In genomic region chr1:27388337-27389005, GRCh38 we compare ENCODE assay signal across 9 cellular contexts. TPM values are rescaled to one million over a fixed set of nuclear protein-coding genes. Genes with fewer than 3 reads are reported as not detected.
DNase-seq lines count a peak whose midpoint lies in the region; ATAC-seq, FAIRE-seq and TF ChIP-seq lines count a peak whose summit lies in the region.
"Had no signal": no experiment of that assay in that cellular context is flagged by ENCODE, and none has a peak within 500 bp of the region (broad histone marks: within the 10 kb centered on the region; RNA-seq: fewer than 3 reads in every experiment).

No MANE protein-coding gene starts in this region.

- no peaks in the 10 kb centered on the region for H3K79me2 ChIP-seq in DND-41 (ENCODE audit: insufficient read depth, low read length)

- intact Hi-C loops in kidney (cut with DNase I), result no loop called here

- H3K27ac ChIP-seq in DND-41 (ENCODE audit: low read length) (no peak overlapping the region), kidney (ENCODE audit: low read depth in 2 of 2, low read length in 2 of 2) (peak overlapping the region; percentile 9 to 52)

- no peaks in the 10 kb centered on the region for H3K27me3 ChIP-seq in DND-41 (ENCODE audit: insufficient read depth, low read length, poor library complexity)

- TF ChIP-seq CTCF in DND-41 (IDR thresholded peaks at IDR 0.05; ENCODE audit: borderline replicate concordance, extremely low read depth, low read length, poor library complexity, severe bottlenecking) (peak; percentile 95), LNCAP (IDR thresholded peaks at IDR 0.05) (peak; percentile 89), astrocyte of the cerebellum (IDR thresholded peaks at IDR 0.05; ENCODE audit: low read depth, low read length, missing control alignments) (peak; percentile 96), kidney (IDR thresholded peaks at IDR 0.05; ENCODE audit: borderline replicate concordance, extremely low read depth, insufficient read depth) (peak; percentile 92)

- H3K36me3 ChIP-seq in DND-41 (ENCODE audit: insufficient read depth, low read length), result no peaks in the 10 kb centered on the region
- H3K36me3 ChIP-seq in kidney (ENCODE audit: control insufficient read depth in 1 of 2, insufficient read depth in 2 of 2, low read length in 2 of 2), result no peaks in the 10 kb centered on the region

- DNase-seq in DND-41, result peak; percentile 71
- peak; percentile 48 to 71 (median 60) for DNase-seq in T-helper 2 cell
- DNase-seq in astrocyte of the cerebellum (ENCODE audit: low read depth), result no peak
- no peak for DNase-seq in kidney
- DNase-seq in stimulated activated CD4-positive, alpha-beta T cell treated with anti-CD3 and anti-CD28 coated beads, Interleukin-4, amount 100 ng/mL, for 48 hours (ENCODE audit: low read depth in 2 of 2), result peak; percentile 64 to 70

- FAIRE-seq in kidney (lab: Jason Lieb, UNC), result no peak

- no peaks in the 10 kb centered on the region for H4K20me1 ChIP-seq in DND-41 (ENCODE audit: insufficient read depth, low read length)

- H3K4me1 ChIP-seq in DND-41 (ENCODE audit: insufficient read depth, low read length) (no peaks in the 10 kb centered on the region), kidney (ENCODE audit: control insufficient read depth in 1 of 2, insufficient read depth in 1 of 2, low read depth in 1 of 2, low read length in 2 of 2) (peaks cover 10 to 16% of the 10 kb centered on the region in 2 donors)

- no peak overlapping the region for H3K4me2 ChIP-seq in DND-41 (ENCODE audit: insufficient read depth, low read length)

- H3K9me3 ChIP-seq in DND-41 (ENCODE audit: insufficient read depth, low read length, severe bottlenecking) (no peaks in the 10 kb centered on the region), kidney (ENCODE audit: control insufficient read depth in 1 of 2, low read length in 2 of 2) (no peaks in the 10 kb centered on the region)

- ATAC-seq in DND-41 (ENCODE audit: insufficient read depth, low read depth) (peak; percentile 74), HG03521 (IDR thresholded peaks at IDR 0.05; ENCODE audit: unreplicated experiment) (no peak), HG03135 (IDR thresholded peaks at IDR 0.05; ENCODE audit: unreplicated experiment) (no peak)

- H3K4me3 ChIP-seq in DND-41 (ENCODE audit: low read depth in 1 of 2, low read length in 2 of 2), result no peak overlapping the region
- H3K4me3 ChIP-seq in astrocyte of the cerebellum (ENCODE audit: low read depth, low read length), result no peak overlapping the region
- H3K4me3 ChIP-seq in kidney (ENCODE audit: low read length in 2 of 2), result no peak overlapping the region

- no peak overlapping the region for H2AFZ ChIP-seq in DND-41 (ENCODE audit: low read depth, low read length)

- H3K9ac ChIP-seq in DND-41 (ENCODE audit: low read depth, low read length) (no peak overlapping the region), kidney (ENCODE audit: low read length in 2 of 2) (no peak overlapping the region)

- in situ Hi-C loops in astrocyte of the cerebellum (cut with HindIII; ENCODE audit: low sequenced_read_pairs), result no loop called here

RNA-seq across cellular contexts. Expression of gene GPR3, which starts 4.0 kb away (rescaled TPM):
- 0.38 TPM for total RNA-seq in kidney
- polyA plus RNA-seq in kidney (ENCODE audit: insufficient read depth, low read depth, low replicate concordance), result 0.77 TPM

RNA-seq across cellular contexts. Expression of gene CD164L2, which starts 5.3 kb away (rescaled TPM):
- total RNA-seq in kidney, result 0.63 TPM
- 1.1 TPM for polyA plus RNA-seq in kidney (ENCODE audit: insufficient read depth, low read depth, low replicate concordance)
- total RNA-seq: T-helper 2 cell treated with Interferon-gamma antibody and Interleukin-4, amounts not matched to agents 100 ng/mL and 5 ng/mL, for 36 hours had no signal

RNA-seq across cellular contexts. Expression of gene FCN3, which starts 13.8 kb away (rescaled TPM):
- total RNA-seq in kidney, result 7.9 TPM
- polyA plus RNA-seq in kidney (ENCODE audit: insufficient read depth, low read depth, low replicate concordance), result 240 TPM
- total RNA-seq: T-helper 2 cell treated with Interferon-gamma antibody and Interleukin-4, amounts not matched to agents 100 ng/mL and 5 ng/mL, for 36 hours had no signal

RNA-seq across cellular contexts. Expression of gene MAP3K6, which starts 21.7 kb away (rescaled TPM):
- 86.7 TPM for total RNA-seq in kidney
- polyA plus RNA-seq in kidney (ENCODE audit: insufficient read depth, low read depth, low replicate concordance), result 59.7 TPM

RNA-seq across cellular contexts. Expression of gene SYTL1, which starts 46.6 kb away (rescaled TPM):
- total RNA-seq in kidney, result 19.3 TPM
- polyA plus RNA-seq in kidney (ENCODE audit: insufficient read depth, low read depth, low replicate concordance), result 5.9 TPM

Comparison
In these comparisons a context has a peak if more than half of its experiments do, and no peak if none do; other contexts are left out.
1. DNase-seq: peak in DND-41 (single experiment), T-helper 2 cell (5 of 5) and stimulated activated CD4-positive, alpha-beta T cell treated with anti-CD3 and anti-CD28 coated beads, Interleukin-4, amount 100 ng/mL, for 48 hours (2 of 2); none in astrocyte of the cerebellum (single experiment) and kidney (single experiment).
2. Peak in every context shown above with its lines, with median percentiles within 50 percentile points of each other: CTCF ChIP-seq.